In the genomic region with DNA sequence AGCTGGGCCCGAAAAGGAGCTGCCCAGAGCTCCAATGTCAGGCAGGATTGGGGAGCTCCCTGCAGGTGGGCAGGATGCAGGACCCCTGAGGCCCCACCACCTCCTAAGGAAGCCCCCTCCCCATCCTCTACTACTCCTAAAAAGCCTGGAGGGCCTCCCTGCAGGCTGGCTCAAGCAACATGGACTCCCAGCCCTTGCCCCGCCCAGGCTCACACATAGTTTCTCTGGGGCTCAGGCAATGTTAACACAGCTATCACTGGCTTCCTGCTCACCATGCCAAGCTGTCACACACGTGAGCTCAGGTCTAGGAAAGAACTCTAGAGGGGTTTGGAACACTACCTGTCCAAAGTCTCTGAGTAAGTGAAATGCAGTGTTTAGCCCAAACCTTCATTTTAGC, we compare ENCODE assay signal across 15 cellular contexts.
DNase-seq lines count a peak whose midpoint lies in the region; ATAC-seq and TF ChIP-seq lines count a peak whose summit lies in the region.
"Had no signal": no experiment of that assay in that cellular context is flagged by ENCODE, and none has a peak within 500 bp of the region (broad histone marks: within the 10 kb centered on the region; RNA-seq: fewer than 3 reads in every experiment).

No MANE protein-coding gene starts in this region.

- H3K4me3 ChIP-seq in colonic mucosa (no peak overlapping the region), mucosa of descending colon (no peak overlapping the region), vagina (no peak overlapping the region)
- H3K4me3 ChIP-seq: gastrocnemius medialis, spleen had no signal

- intact Hi-C loops in colonic mucosa (cut with DNase I) (loop anchor here (10.0 kb wide), 1 partner anchor 144 kb away; no protein-coding TSS in a partner anchor), mucosa of descending colon (cut with DNase I, micrococcal nuclease) (no loop called here), vagina (cut with DNase I) (no loop called here)

- no peaks in the 10 kb centered on the region for H3K4me1 ChIP-seq in colonic mucosa
- peaks cover 11% of the 10 kb centered on the region for H3K4me1 ChIP-seq in mucosa of descending colon (ENCODE audit: low read depth)
- no peaks in the 10 kb centered on the region for H3K4me1 ChIP-seq in vagina
- H3K4me1 ChIP-seq: gastrocnemius medialis, spleen had no signal

- H3K27me3 ChIP-seq in colonic mucosa = no peaks in the 10 kb centered on the region
- no peaks in the 10 kb centered on the region for H3K27me3 ChIP-seq in vagina
- H3K27me3 ChIP-seq: gastrocnemius medialis, spleen had no signal

- DNase-seq in EH (ENCODE audit: low read depth) = peak; percentile 13
- DNase-seq in LoVo (ENCODE audit: low spot score) = peak; percentile 15
- peak; percentile 63 for DNase-seq in colonic mucosa
- DNase-seq in mucosa of descending colon = peak; percentile 66 to 78 (median 73)
- no peak for DNase-seq in A172 (ENCODE audit: low spot score)
- no peak for DNase-seq in vagina (ENCODE audit: extremely low spot score in 2 of 2)
- DNase-seq: activated CD4-positive, alpha-beta T cell treated with anti-CD3 and anti-CD28 coated beads for 36 hours; caudate nucleus; gastrocnemius medialis; HFFc6; NCI-H1436; spleen; T-helper 2 cell had no signal

- ATAC-seq in mucosa of descending colon = peak; percentile 98
- no peak for ATAC-seq in GM18907 (IDR thresholded peaks at IDR 0.05; ENCODE audit: unreplicated experiment)
- ATAC-seq: activated CD4-positive, alpha-beta T cell treated with anti-CD3 and anti-CD28 coated beads for 36 hours had no signal

- H3K36me3 ChIP-seq in colonic mucosa (no peaks in the 10 kb centered on the region), mucosa of descending colon (ENCODE audit: low read depth) (no peaks in the 10 kb centered on the region), vagina (no peaks in the 10 kb centered on the region)

- no peak for TF ChIP-seq POLR2A in vagina (IDR thresholded peaks at IDR 0.05)

- H3K9ac ChIP-seq in colonic mucosa (ENCODE audit: low read depth in 2 of 2, low read length in 2 of 2) = no peak overlapping the region
- H3K9ac ChIP-seq: KMS-11 had no signal

- TF ChIP-seq CTCF in colonic mucosa (IDR thresholded peaks at IDR 0.05) = no peak
- no peak for TF ChIP-seq CTCF in mucosa of descending colon (IDR thresholded peaks at IDR 0.05)
- no peak for TF ChIP-seq CTCF in vagina (IDR thresholded peaks at IDR 0.05)

- H3K27ac ChIP-seq in colonic mucosa = no peak overlapping the region
- H3K27ac ChIP-seq in vagina = no peak overlapping the region
- H3K27ac ChIP-seq: gastrocnemius medialis, KMS-11, spleen had no signal

- no peaks in the 10 kb centered on the region for H3K9me3 ChIP-seq in colonic mucosa
- H3K9me3 ChIP-seq in mucosa of descending colon = no peaks in the 10 kb centered on the region
- no peaks in the 10 kb centered on the region for H3K9me3 ChIP-seq in vagina

Comparison
In these comparisons a context has a peak if more than half of its experiments do, and no peak if none do; other contexts are left out.
1. DNase-seq: peak in EH (single experiment), LoVo (single experiment), colonic mucosa (single experiment) and mucosa of descending colon (3 of 3); none in A172 (single experiment) and vagina (0 of 2).